Comparison of ENCODE assay signal across 9 cellular contexts in genomic region chr12:1083888-1084262, GRCh38.
DNase-seq lines count a peak whose midpoint lies in the region; ATAC-seq and TF ChIP-seq lines count a peak whose summit lies in the region.
"Had no signal": no experiment of that assay in that cellular context is flagged by ENCODE, and none has a peak within 500 bp of the region (broad histone marks: within the 10 kb centered on the region; RNA-seq: fewer than 3 reads in every experiment).

No MANE protein-coding gene starts in this region.

- TF ChIP-seq RAD21 in SK-N-SH (IDR thresholded peaks at IDR 0.05; ENCODE audit: low read length): no peak

- H3K9me3 ChIP-seq in heart left ventricle (no peaks in the 10 kb centered on the region), SK-N-SH (no peaks in the 10 kb centered on the region)

- H3K9ac ChIP-seq in SK-N-SH: peak overlapping the region; percentile 54

- H3K9me2 ChIP-seq in SK-N-SH: no peaks in the 10 kb centered on the region

- CTCF ChIA-PET in SK-N-SH (lab: Yijun Ruan, JAX): interaction anchor here (0.8 to 3.5 kb wide), 7 partner anchors 9 to 514 kb away, joined by 3 to 27 read pairs (median 3); partner anchors contain the start of gene RAD52

- H3K4me1 Mint-ChIP-seq in activated naive CD8-positive, alpha-beta T cell treated with anti-CD3 and anti-CD28 coated beads, Interleukin-2, amount 50 U/mL, for 24 hours: peaks cover 9% of the 10 kb centered on the region

- H3K4me3 ChIP-seq in heart left ventricle (peak overlapping the region in 3 of 12 donors; percentile 2 to 44 (median 4)), SK-N-SH (ENCODE audit: low read depth in 2 of 2, low read length in 1 of 2) (no peak overlapping the region; a peak in 2 of 4 replicates)

- TF ChIP-seq POLR2A in heart left ventricle (IDR thresholded peaks at IDR 0.05): no peak

- peak overlapping the region in 7 of 12 donors; percentile 0 to 69 (median 39) for H3K27ac ChIP-seq in heart left ventricle
- peak overlapping the region; percentile 87 for H3K27ac ChIP-seq in SK-N-SH (ENCODE audit: low read depth in 2 of 2, low read length in 1 of 2)

- TF ChIP-seq CTCF in heart left ventricle (IDR thresholded peaks at IDR 0.05) (no peak), SK-N-SH (IDR thresholded peaks at IDR 0.05) (no peak)

- 53 to 66% (median 55%) methylated on average over 3 of the region's 3 CpGs for WGBS in heart left ventricle, 4 donors
- WGBS in SK-N-SH (ENCODE audit: low lambda C conversion rate): 24% methylated on average over 3 of the region's 3 CpGs

- H3F3A ChIP-seq in SK-N-SH (replicated peaks; ENCODE audit: insufficient read depth): peaks cover 30% of the 10 kb centered on the region

- peaks cover 0 to 8% (median 0%) of the 10 kb centered on the region in 9 donors for H3K36me3 ChIP-seq in heart left ventricle
- H3K36me3 ChIP-seq in SK-N-SH (replicated peaks in 1 of 2; ENCODE audit: control insufficient read depth in 1 of 2, insufficient read depth in 2 of 2, low read length in 1 of 2): peaks cover 0 to 4% of the 10 kb centered on the region in 2 experiments

- H3K36me3 Mint-ChIP-seq in activated naive CD8-positive, alpha-beta T cell treated with anti-CD3 and anti-CD28 coated beads, Interleukin-2, amount 50 U/mL, for 24 hours (ENCODE audit: low read depth): no peaks in the 10 kb centered on the region

- no peaks in the 10 kb centered on the region for H3K9me3 Mint-ChIP-seq in activated naive CD8-positive, alpha-beta T cell treated with anti-CD3 and anti-CD28 coated beads, Interleukin-2, amount 50 U/mL, for 24 hours

- intact Hi-C loops in heart left ventricle (cut with DNase I): loop anchor here in 1 of 10 donors (5.0 kb wide), 1 partner anchor 132 kb away; no protein-coding TSS in a partner anchor
- intact Hi-C loops in Right ventricle myocardium inferior (cut with DNase I): no loop called here

- H3K27me3 ChIP-seq in heart left ventricle: no peaks in the 10 kb centered on the region
- H3K27me3 ChIP-seq in SK-N-SH (ENCODE audit: insufficient read depth): no peaks in the 10 kb centered on the region

- TF ChIP-seq EP300 in SK-N-SH (IDR thresholded peaks at IDR 0.05; ENCODE audit: borderline replicate concordance in 1 of 2, low read depth in 1 of 2, low read length in 1 of 2): 0 out of 4 replicates have a peak, but pooled peaks of 1 of the 2 experiments have one; percentile 1

- ATAC-seq in heart left ventricle (peak in 3 of 4 donors; percentile 15 to 47 (median 20)), Right ventricle myocardium inferior (no peak), HG03025 (IDR thresholded peaks at IDR 0.05; ENCODE audit: low FRiP score, unreplicated experiment) (no peak)
- ATAC-seq in activated naive CD8-positive, alpha-beta T cell treated with anti-CD3 and anti-CD28 coated beads, Interleukin-2, amount 50 U/mL, for 24 hours: no peak

- peak overlapping the region; percentile 54 for H3K4me2 ChIP-seq in SK-N-SH

- no peak overlapping the region for H3K27ac Mint-ChIP-seq in activated naive CD8-positive, alpha-beta T cell treated with anti-CD3 and anti-CD28 coated beads, Interleukin-2, amount 50 U/mL, for 24 hours

- no peak for DNase-seq in heart left ventricle
- no peak for DNase-seq in Right ventricle myocardium inferior (ENCODE audit: missing footprints)
- DNase-seq in SK-N-SH: peak; percentile 62
- peak; percentile 49 for DNase-seq in inferior parietal cortex (ENCODE audit: extremely low spot score)
- DNase-seq in NCI-H510A (lab: John Stamatoyannopoulos, UW): no peak
- DNase-seq in NCI-H510A treated with DMSO at 0.1 percent for 48 hours (lab: John Stamatoyannopoulos, UW): no peak
- no peak for DNase-seq in activated naive CD8-positive, alpha-beta T cell treated with anti-CD3 and anti-CD28 coated beads, Interleukin-2, amount 50 U/mL, for 24 hours
- DNase-seq: NCI-H524 treated with DMSO at 0.1 percent for 48 hours had no signal

- peaks cover 3% of the 10 kb centered on the region; the same call in 1 of the 2 replicates for H4K20me1 ChIP-seq in SK-N-SH (ENCODE audit: insufficient read depth)

- H3K4me1 ChIP-seq in heart left ventricle (peaks cover 0 to 19% (median 2%) of the 10 kb centered on the region in 12 donors), SK-N-SH (ENCODE audit: control insufficient read depth in 1 of 2, insufficient read depth in 2 of 2, low read depth in 1 of 2, low read length in 1 of 2) (peaks cover 0 to 15% of the 10 kb centered on the region in 2 experiments; a peak in 3 of 4 replicates)

- POLR2A ChIA-PET in SK-N-SH (lab: Yijun Ruan, JAX): interaction anchor here (1.0 to 1.4 kb wide), 2 partner anchors 92 to 94 kb away, joined by 3 to 5 read pairs; no protein-coding TSS in a partner anchor

- no peaks in the 10 kb centered on the region for H3K27me3 Mint-ChIP-seq in activated naive CD8-positive, alpha-beta T cell treated with anti-CD3 and anti-CD28 coated beads, Interleukin-2, amount 50 U/mL, for 24 hours

- H3K79me2 ChIP-seq in SK-N-SH (ENCODE audit: insufficient read depth): peaks cover 18% of the 10 kb centered on the region; the same call in 1 of the 2 replicates

- no peak overlapping the region for H3K4me3 Mint-ChIP-seq in activated naive CD8-positive, alpha-beta T cell treated with anti-CD3 and anti-CD28 coated beads, Interleukin-2, amount 50 U/mL, for 24 hours

- H2AFZ ChIP-seq in SK-N-SH (ENCODE audit: low read depth): no peak overlapping the region

TF ChIP-seq in SK-N-SH, 30 proteins besides CTCF, POLR2A, EP300 and RAD21:
- TF ChIP-seq GATA2 (CRISPR knock-in tag; IDR thresholded peaks at IDR 0.05): 0 out of 2 replicates have a peak, but pooled peaks have one; percentile 42
- TF ChIP-seq MXI1 (IDR thresholded peaks at IDR 0.05; ENCODE audit: low read depth, low read length): peak; percentile 85
- TF ChIP-seq RFX5 (IDR thresholded peaks at IDR 0.05; ENCODE audit: low read length): peak; percentile 78
- TF ChIP-seq TEAD4 (IDR thresholded peaks at IDR 0.05; ENCODE audit: borderline replicate concordance, insufficient read depth): no peak

Comparison
In these comparisons a context has a peak if more than half of its experiments do, and no peak if none do; other contexts are left out.
1. ATAC-seq: peak in heart left ventricle (3 of 4); none in Right ventricle myocardium inferior (single experiment), HG03025 (single experiment) and activated naive CD8-positive, alpha-beta T cell treated with anti-CD3 and anti-CD28 coated beads, Interleukin-2, amount 50 U/mL, for 24 hours (single experiment).
2. DNase-seq: peak in SK-N-SH (single experiment) and inferior parietal cortex (single experiment); none in heart left ventricle (0 of 5), Right ventricle myocardium inferior (single experiment), NCI-H510A (single experiment), NCI-H510A treated with DMSO at 0.1 percent for 48 hours (single experiment) and activated naive CD8-positive, alpha-beta T cell treated with anti-CD3 and anti-CD28 coated beads, Interleukin-2, amount 50 U/mL, for 24 hours (single experiment).